In the genomic region with DNA sequence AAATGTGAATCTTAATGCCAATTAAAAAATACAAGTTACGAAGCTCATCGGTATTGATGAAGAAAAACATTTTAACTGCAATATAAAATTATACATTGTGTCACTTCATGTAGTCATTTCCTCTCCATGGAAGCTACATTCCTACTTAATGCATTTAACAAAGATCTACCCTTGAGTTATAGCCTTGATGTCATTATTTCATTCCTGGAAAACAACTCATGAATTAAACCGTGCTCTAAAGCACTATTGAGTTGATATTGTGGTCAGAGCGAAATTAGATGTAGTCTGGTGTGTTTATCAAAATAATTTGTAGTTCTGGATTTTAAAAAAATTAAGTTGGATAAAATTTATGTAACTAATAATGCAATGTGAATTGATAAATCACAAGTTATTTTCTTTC, we compare ENCODE assay signal across 20 cellular contexts. TPM values are rescaled to one million over a fixed set of nuclear protein-coding genes. Genes with fewer than 3 reads are reported as not detected.
DNase-seq lines count a peak whose midpoint lies in the region; ATAC-seq and TF ChIP-seq lines count a peak whose summit lies in the region.
"Had no signal": no experiment of that assay in that cellular context is flagged by ENCODE, and none has a peak within 500 bp of the region (broad histone marks: within the 10 kb centered on the region; RNA-seq: fewer than 3 reads in every experiment).

No MANE protein-coding gene starts in this region.

- CTCF ChIA-PET in BJ (lab: Yijun Ruan, JAX), result no interaction called here

- 40 to 49% methylated on average over 4 of the region's 4 CpGs for whole genome bisulfite sequencing in GM23248 (ENCODE audit: low coverage in 1 of 2, low lambda C conversion rate in 2 of 2, missing lambda C conversion rate in 2 of 2), 2 experiments

- H3K27me3 ChIP-seq in BJ (ENCODE audit: control insufficient read depth, insufficient read depth, low read length), result no peaks in the 10 kb centered on the region
- H3K27me3 ChIP-seq in GM23248 (replicated peaks; ENCODE audit: insufficient read depth), result peaks cover 12% of the 10 kb centered on the region; the same call in 1 of the 2 replicates
- H3K27me3 ChIP-seq: BE2C; BLaER1 treated with 17β-estradiol and CSF1 and Interleukin-3, amounts not matched to agents 10 nM and 100 nM had no signal

- no peaks in the 10 kb centered on the region for H3K9me2 ChIP-seq in GM23248 (ENCODE audit: insufficient read depth)

- H3F3A ChIP-seq in GM23248 (ENCODE audit: insufficient read depth), result no peaks in the 10 kb centered on the region

- no peak overlapping the region for H3K9ac ChIP-seq in GM23248
- H3K9ac ChIP-seq: BLaER1 treated with 17β-estradiol and CSF1 and Interleukin-3, amounts not matched to agents 10 nM and 100 nM had no signal

- no peak overlapping the region for H3K4me2 ChIP-seq in GM23248 (ENCODE audit: unreplicated experiment)
- H3K4me2 ChIP-seq: BLaER1 treated with 17β-estradiol and CSF1 and Interleukin-3, amounts not matched to agents 10 nM and 100 nM had no signal

- no peak overlapping the region for H2AFZ ChIP-seq in GM23248

- no peaks in the 10 kb centered on the region for H3K79me2 ChIP-seq in GM23248 (ENCODE audit: insufficient read depth)

- ATAC-seq in left ventricle myocardium superior, result no peak
- ATAC-seq in GM19467 (IDR thresholded peaks at IDR 0.05; ENCODE audit: unreplicated experiment), result no peak
- ATAC-seq: CD8-positive, alpha-beta T cell had no signal

- H3K36me3 ChIP-seq in BJ (ENCODE audit: control insufficient read depth, insufficient read depth, low read length) (no peaks in the 10 kb centered on the region), GM23248 (ENCODE audit: low read depth) (no peaks in the 10 kb centered on the region)
- H3K36me3 ChIP-seq: BE2C; BLaER1 treated with 17β-estradiol and CSF1 and Interleukin-3, amounts not matched to agents 10 nM and 100 nM had no signal

- POLR2A ChIA-PET in BJ (lab: Charles Lee), result no interaction called here

- H3K27ac ChIP-seq in GM23248, result no peak overlapping the region
- H3K27ac ChIP-seq: BLaER1 treated with 17β-estradiol and CSF1 and Interleukin-3, amounts not matched to agents 10 nM and 100 nM; C4-2B had no signal

- DNase-seq in BJ (ENCODE audit: low read depth), result peak; percentile 3
- DNase-seq in EH (ENCODE audit: low read depth), result peak; percentile 39
- peak; percentile 10 for DNase-seq in GM23248
- no peak for DNase-seq in left ventricle myocardium superior
- DNase-seq in iPS-NIHi11 (ENCODE audit: low spot score), result no peak
- DNase-seq: 8988T; ACHN; BE2C; Caco-2; Calu3; CD4-positive, alpha-beta T cell; CD8-positive, alpha-beta T cell; DMS79 treated with DMSO at 0.1 percent for 48 hours; EL; GF-D8 had no signal

- no peaks in the 10 kb centered on the region for H3K4me1 ChIP-seq in GM23248 (ENCODE audit: insufficient read depth)
- H3K4me1 ChIP-seq: BE2C; BLaER1 treated with 17β-estradiol and CSF1 and Interleukin-3, amounts not matched to agents 10 nM and 100 nM; Caco-2 had no signal

- H4K20me1 ChIP-seq in GM23248 (ENCODE audit: insufficient read depth), result no peaks in the 10 kb centered on the region
- H4K20me1 ChIP-seq: BLaER1 treated with 17β-estradiol and CSF1 and Interleukin-3, amounts not matched to agents 10 nM and 100 nM had no signal

- in situ Hi-C loops in GM23248 (cut with MboI), result no loop called here

- no peak for TF ChIP-seq CTCF in BJ (IDR thresholded peaks at IDR 0.05; ENCODE audit: insufficient read depth, low read depth, low read length)

- H3K9me3 ChIP-seq in GM23248 (ENCODE audit: low read depth), result no peaks in the 10 kb centered on the region
- H3K9me3 ChIP-seq: BE2C; BLaER1 treated with 17β-estradiol and CSF1 and Interleukin-3, amounts not matched to agents 10 nM and 100 nM; Caco-2 had no signal

- intact Hi-C loops in left ventricle myocardium superior (cut with micrococcal nuclease), result no loop called here

- H3K4me3 ChIP-seq in BJ (ENCODE audit: low read depth, low read length), result no peak overlapping the region
- no peak overlapping the region for H3K4me3 ChIP-seq in GM23248
- H3K4me3 ChIP-seq: BLaER1 treated with 17β-estradiol and CSF1 and Interleukin-3, amounts not matched to agents 10 nM and 100 nM had no signal

RNA-seq across cellular contexts. Expression of a gene that starts 11.1 kb away (rescaled TPM):
- polyA plus RNA-seq in BJ (2011; rRNA removed) (not detected in 2 replicates), GM23248 (2016; fragmentation: Nextera tagmentation; extraction: Ambion mirVana) (not detected in 2 replicates)
- not detected in 2 replicates for polyA minus RNA-seq in BJ (2011; rRNA and poly(A)+ RNA removed)
- not detected in 2 replicates for total RNA-seq in GM23248 (2014; rRNA removed; shearing (Covaris generic))
- total RNA-seq in left ventricle myocardium superior, result not detected
- total RNA-seq: A673; Calu3; CD4-positive, alpha-beta T cell; CD8-positive, alpha-beta T cell had no signal
- polyA plus RNA-seq: AG04450 had no signal

RNA-seq across cellular contexts. Expression of a gene that starts 45.4 kb away (rescaled TPM):
- polyA plus RNA-seq in BJ (2011; rRNA removed) (0.04 and 0.05 TPM in 2 replicates), GM23248 (2016; fragmentation: Nextera tagmentation; extraction: Ambion mirVana) (not detected in 2 replicates)
- not detected in 2 replicates for polyA minus RNA-seq in BJ (2011; rRNA and poly(A)+ RNA removed)
- not detected in 2 replicates for total RNA-seq in GM23248 (2014; rRNA removed; shearing (Covaris generic))
- total RNA-seq in left ventricle myocardium superior, result 0.27 TPM
- total RNA-seq: Caco-2; Calu3; CD4-positive, alpha-beta T cell; CD8-positive, alpha-beta T cell had no signal
- polyA plus RNA-seq: AG04450 had no signal

Comparison
In these comparisons a context has a peak if more than half of its experiments do, and no peak if none do; other contexts are left out.
1. DNase-seq: peak in BJ (single experiment), EH (single experiment) and GM23248 (single experiment); none in left ventricle myocardium superior (single experiment) and iPS-NIHi11 (single experiment).